Comparison of ENCODE assay signal across 7 cellular contexts in genomic region chr1:150576794-150577556, GRCh38. TPM values are rescaled to one million over a fixed set of nuclear protein-coding genes. Genes with fewer than 3 reads are reported as not detected.
A peak's percentile ranks its signal among the peaks of the same experiment; 100 is the strongest.
DNase-seq lines count a peak whose midpoint lies in the region; FAIRE-seq and TF ChIP-seq lines count a peak whose summit lies in the region.

No MANE protein-coding gene starts in this region.

- peaks cover 39% of the 10 kb centered on the region for H3K4me1 Mint-ChIP-seq in activated T-helper 1 cell treated with anti-CD3 and anti-CD28 coated beads, Interleukin-12 subunit alpha, Interleukin-12 subunit beta, Interleukin-2, Interleukin-4 antibody, amounts not matched to agents 30 ng/mL and 10 ng/mL and 1 ng/mL, durations not matched to agents 14 hours and 24 hours and 36 hours (ENCODE audit: low read depth)

- H3K27me3 ChIP-seq in stomach = no peaks in the 10 kb centered on the region

- TF ChIP-seq EP300 in stomach (IDR thresholded peaks at IDR 0.05) = no peak

- no peak for TF ChIP-seq POLR2A in stomach (IDR thresholded peaks at IDR 0.05)

- no peaks in the 10 kb centered on the region for H3K9me3 Mint-ChIP-seq in activated T-helper 1 cell treated with anti-CD3 and anti-CD28 coated beads, Interleukin-12 subunit alpha, Interleukin-12 subunit beta, Interleukin-2, Interleukin-4 antibody, amounts not matched to agents 30 ng/mL and 10 ng/mL and 1 ng/mL, durations not matched to agents 14 hours and 24 hours and 36 hours

- H3K9me3 ChIP-seq in iPS-18c (ENCODE audit: control insufficient read depth, insufficient read depth, low read length) (no peaks in the 10 kb centered on the region), stomach (no peaks in the 10 kb centered on the region)

- WGBS in stomach, 5 donors = 0 to 8% (median 4%) methylated on average over 2 of the region's 2 CpGs

- H3K27me3 Mint-ChIP-seq in activated T-helper 1 cell treated with anti-CD3 and anti-CD28 coated beads, Interleukin-12 subunit alpha, Interleukin-12 subunit beta, Interleukin-2, Interleukin-4 antibody, amounts not matched to agents 30 ng/mL and 10 ng/mL and 1 ng/mL, durations not matched to agents 14 hours and 24 hours and 36 hours (ENCODE audit: insufficient read depth) = peaks cover 2% of the 10 kb centered on the region

- DNase-seq in HT1080 (ENCODE audit: low read depth) (peak; percentile 42), stomach (no peak), NCI-H526 treated with DMSO at 0.1 percent for 48 hours (lab: John Stamatoyannopoulos, UW) (no peak), frontal cortex (ENCODE audit: low spot score in 2 of 2) (no peak), NCI-H2029 treated with DMSO at 0.1 percent for 48 hours (lab: John Stamatoyannopoulos, UW) (no peak)
- DNase-seq in activated T-helper 1 cell treated with anti-CD3 and anti-CD28 coated beads, Interleukin-12 subunit alpha, Interleukin-12 subunit beta, Interleukin-2, Interleukin-4 antibody, amounts not matched to agents 30 ng/mL and 10 ng/mL and 1 ng/mL, durations not matched to agents 14 hours and 24 hours and 36 hours (ENCODE audit: low spot score) = no peak

- peaks cover 54 to 58% (median 57%) of the 10 kb centered on the region in 4 donors for H3K36me3 ChIP-seq in stomach

- peak overlapping the region; percentile 97 for H3K27ac Mint-ChIP-seq in activated T-helper 1 cell treated with anti-CD3 and anti-CD28 coated beads, Interleukin-12 subunit alpha, Interleukin-12 subunit beta, Interleukin-2, Interleukin-4 antibody, amounts not matched to agents 30 ng/mL and 10 ng/mL and 1 ng/mL, durations not matched to agents 14 hours and 24 hours and 36 hours

- H3K4me1 ChIP-seq in stomach = peaks cover 45 to 66% (median 49%) of the 10 kb centered on the region in 4 donors

- FAIRE-seq in frontal cortex (lab: Jason Lieb, UNC) = no peak

- peaks cover 66% of the 10 kb centered on the region for H3K36me3 Mint-ChIP-seq in activated T-helper 1 cell treated with anti-CD3 and anti-CD28 coated beads, Interleukin-12 subunit alpha, Interleukin-12 subunit beta, Interleukin-2, Interleukin-4 antibody, amounts not matched to agents 30 ng/mL and 10 ng/mL and 1 ng/mL, durations not matched to agents 14 hours and 24 hours and 36 hours (ENCODE audit: low read depth)

- peak overlapping the region; percentile 71 to 100 (median 100) for H3K27ac ChIP-seq in stomach

- TF ChIP-seq CTCF in stomach (IDR thresholded peaks at IDR 0.05) = no peak

- intact Hi-C loops in activated T-helper 1 cell treated with anti-CD3 and anti-CD28 coated beads, Interleukin-12 subunit alpha, Interleukin-12 subunit beta, Interleukin-2, Interleukin-4 antibody, amounts not matched to agents 30 ng/mL and 10 ng/mL and 1 ng/mL, durations not matched to agents 14 hours and 24 hours and 36 hours (cut with micrococcal nuclease) = no loop called here
- intact Hi-C loops in stomach (cut with DNase I; ENCODE audit: low total_unique reads) = no loop called here

- H3K4me3 ChIP-seq in iPS-18c (ENCODE audit: insufficient read depth, low read depth, low read length) (peak overlapping the region; percentile 86), stomach (peak overlapping the region; percentile 74 to 99 (median 88))

- peak overlapping the region; percentile 95 for H3K4me3 Mint-ChIP-seq in activated T-helper 1 cell treated with anti-CD3 and anti-CD28 coated beads, Interleukin-12 subunit alpha, Interleukin-12 subunit beta, Interleukin-2, Interleukin-4 antibody, amounts not matched to agents 30 ng/mL and 10 ng/mL and 1 ng/mL, durations not matched to agents 14 hours and 24 hours and 36 hours

RNA-seq across cellular contexts. Expression of gene MCL1, which starts 2.4 kb away (rescaled TPM):
- total RNA-seq in HT1080 (2014; rRNA removed; shearing (Covaris generic)) = 237 and 264 TPM in 2 replicates
- polyA plus RNA-seq in HT1080 (2015; cell fraction: cytosol; rRNA removed) = 331 and 404 TPM in 2 replicates
- 739 and 762 TPM in 2 replicates for polyA plus RNA-seq in HT1080 (2015; cell fraction: nucleus; rRNA removed)
- total RNA-seq in activated T-helper 1 cell treated with anti-CD3 and anti-CD28 coated beads, Interleukin-12 subunit alpha, Interleukin-12 subunit beta, Interleukin-2, Interleukin-4 antibody, amounts not matched to agents 30 ng/mL and 10 ng/mL and 1 ng/mL, durations not matched to agents 14 hours and 24 hours and 36 hours = 311 and 317 TPM in 2 replicates
- total RNA-seq in stomach (100 to 1,000 TPM in 4 of 5 donors, 10 to 100 TPM in 1; 87.5 to 330 (median 142) TPM), frontal cortex (110 TPM)
- 100 to 1,000 TPM in 2 of 3 donors, 10 to 100 TPM in 1; 77.7 to 127 (median 115) TPM for polyA plus RNA-seq in stomach

RNA-seq across cellular contexts. Expression of gene ADAMTSL4, which starts 27.8 kb away (rescaled TPM):
- 0.06 and 0.47 TPM in 2 replicates for total RNA-seq in HT1080 (2014; rRNA removed; shearing (Covaris generic))
- polyA plus RNA-seq in HT1080 (2015; cell fraction: cytosol; rRNA removed) = 1.5 and 1.8 TPM in 2 replicates
- polyA plus RNA-seq in HT1080 (2015; cell fraction: nucleus; rRNA removed) = 4.9 and 7.5 TPM in 2 replicates
- 1.2 and 1.3 TPM in 2 replicates for total RNA-seq in activated T-helper 1 cell treated with anti-CD3 and anti-CD28 coated beads, Interleukin-12 subunit alpha, Interleukin-12 subunit beta, Interleukin-2, Interleukin-4 antibody, amounts not matched to agents 30 ng/mL and 10 ng/mL and 1 ng/mL, durations not matched to agents 14 hours and 24 hours and 36 hours
- total RNA-seq in stomach (10 to 100 TPM in 3 of 5 donors, 1 to 10 TPM in 2; 4.9 to 32.3 (median 11.7) TPM), frontal cortex (under 0.01 TPM)
- polyA plus RNA-seq in stomach = 10 to 100 TPM in 1 of 3 donors, 1 to 10 TPM in 2; 7.5 to 54.2 (median 8.7) TPM

RNA-seq across cellular contexts. Expression of gene ENSA, which starts 52.4 kb away (rescaled TPM):
- total RNA-seq in HT1080 (2014; rRNA removed; shearing (Covaris generic)) = 134 and 194 TPM in 2 replicates
- 114 and 145 TPM in 2 replicates for polyA plus RNA-seq in HT1080 (2015; cell fraction: cytosol; rRNA removed)
- 69.9 and 72.1 TPM in 2 replicates for polyA plus RNA-seq in HT1080 (2015; cell fraction: nucleus; rRNA removed)
- total RNA-seq in activated T-helper 1 cell treated with anti-CD3 and anti-CD28 coated beads, Interleukin-12 subunit alpha, Interleukin-12 subunit beta, Interleukin-2, Interleukin-4 antibody, amounts not matched to agents 30 ng/mL and 10 ng/mL and 1 ng/mL, durations not matched to agents 14 hours and 24 hours and 36 hours = 282 and 285 TPM in 2 replicates
- total RNA-seq in stomach (100 to 1,000 TPM; 106 to 349 (median 133) TPM), frontal cortex (112 TPM)
- polyA plus RNA-seq in stomach = 100 to 1,000 TPM; 119 to 207 (median 150) TPM
